Comparison of ENCODE assay signal across 16 cellular contexts in the genomic region with DNA sequence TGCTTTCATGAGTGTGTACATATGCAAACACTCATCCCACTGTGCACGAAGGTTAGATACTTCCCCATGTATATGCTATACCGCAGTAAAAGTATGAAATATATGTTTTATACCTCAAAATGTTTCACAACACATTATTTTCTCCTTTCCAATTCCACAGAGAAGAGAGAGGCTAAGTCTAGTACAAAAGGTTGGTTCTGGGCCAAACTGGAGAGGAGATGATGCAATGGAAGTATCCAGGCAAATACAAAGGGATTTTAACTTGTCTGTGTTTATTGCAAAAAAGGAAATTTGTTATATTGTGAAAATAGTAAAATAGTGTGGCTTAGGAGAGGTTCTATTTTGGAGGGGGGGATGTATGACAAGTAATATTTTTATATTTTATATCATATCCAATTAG.
A peak's percentile ranks its signal among the peaks of the same experiment; 100 is the strongest.
DNase-seq lines count a peak whose midpoint lies in the region; ATAC-seq and TF ChIP-seq lines count a peak whose summit lies in the region.
"Had no signal": no experiment of that assay in that cellular context is flagged by ENCODE, and none has a peak within 500 bp of the region (broad histone marks: within the 10 kb centered on the region; RNA-seq: fewer than 3 reads in every experiment).

No MANE protein-coding gene starts in this region.

- TF ChIP-seq CTCF in body of pancreas (IDR thresholded peaks at IDR 0.05), result no peak
- TF ChIP-seq CTCF in heart right ventricle (IDR thresholded peaks at IDR 0.05), result no peak

- WGBS in body of pancreas, 2 donors, result 78% methylated on average over 2 of the region's 2 CpGs
- 41 to 55% methylated on average over 2 of the region's 2 CpGs for WGBS in heart right ventricle, 2 donors

- no peak for TF ChIP-seq POLR2A in body of pancreas (IDR thresholded peaks at IDR 0.05)

- H3K27me3 ChIP-seq in MG63, result no peaks in the 10 kb centered on the region
- H3K27me3 ChIP-seq in body of pancreas, result no peaks in the 10 kb centered on the region
- no peaks in the 10 kb centered on the region for H3K27me3 ChIP-seq in heart right ventricle
- H3K27me3 ChIP-seq: transverse colon had no signal

- DNase-seq in MG63 (peak; percentile 42), body of pancreas (peak in 3 of 4 donors; percentile 37 to 59 (median 40)), heart right ventricle (peak in 1 of 2 donors; percentile 69), skeletal muscle cell (ENCODE audit: low read depth) (peak; percentile 73), COR-L47 (lab: John Stamatoyannopoulos, UW) (no peak), NCI-H2227 (lab: John Stamatoyannopoulos, UW; ENCODE audit: unreplicated experiment) (no peak)
- DNase-seq: activated CD4-positive, alpha-beta T cell treated with anti-CD3 and anti-CD28 coated beads for 36 hours; activated naive CD4-positive, alpha-beta T cell treated with anti-CD3 and anti-CD28 coated beads for 36 hours; DMS79 treated with DMSO at 0.1 percent for 48 hours; endodermal cell; kidney; NCI-H2227 treated with DMSO at 0.1 percent for 48 hours; transverse colon had no signal

- H3K4me1 ChIP-seq in body of pancreas, result peaks cover 26% of the 10 kb centered on the region
- peaks cover 0 to 54% (median 32%) of the 10 kb centered on the region in 9 donors for H3K4me1 ChIP-seq in heart right ventricle

- no peak overlapping the region for H3K4me3 ChIP-seq in MG63
- no peak overlapping the region for H3K4me3 ChIP-seq in body of pancreas
- no peak overlapping the region for H3K4me3 ChIP-seq in heart right ventricle
- H3K4me3 ChIP-seq in skeletal muscle cell (ENCODE audit: low read depth, low read length), result no peak overlapping the region
- H3K4me3 ChIP-seq: K562, SJSA1, transverse colon had no signal

- intact Hi-C loops in body of pancreas (cut with DNase I), result no loop called here
- intact Hi-C loops in heart right ventricle (cut with DNase I), result loop anchor here in 1 of 10 donors (10.0 kb wide), 1 partner anchor 110 kb away; the partner anchor contains the start of gene PLCB1

- H3K9me3 ChIP-seq in MG63 (no peaks in the 10 kb centered on the region), body of pancreas (no peaks in the 10 kb centered on the region), heart right ventricle (no peaks in the 10 kb centered on the region)
- H3K9me3 ChIP-seq: SJSA1, transverse colon had no signal

- H3K36me3 ChIP-seq in MG63, result no peaks in the 10 kb centered on the region
- no peaks in the 10 kb centered on the region for H3K36me3 ChIP-seq in body of pancreas (replicated peaks in 1 of 2; ENCODE audit: insufficient read depth in 1 of 2, low read depth in 2 of 2)
- no peaks in the 10 kb centered on the region for H3K36me3 ChIP-seq in heart right ventricle
- H3K36me3 ChIP-seq: SJSA1, transverse colon had no signal

- no peak overlapping the region for H3K27ac ChIP-seq in body of pancreas
- peak overlapping the region in 5 of 10 donors; percentile 15 to 60 (median 39) for H3K27ac ChIP-seq in heart right ventricle
- H3K27ac ChIP-seq: SJSA1, transverse colon had no signal

- ATAC-seq in body of pancreas (peak; percentile 47), heart right ventricle (peak in 7 of 8 donors; percentile 47 to 86 (median 79)), HG02840 (IDR thresholded peaks at IDR 0.05; ENCODE audit: low FRiP score, unreplicated experiment) (no peak)
- ATAC-seq: activated CD4-positive, alpha-beta T cell treated with anti-CD3 and anti-CD28 coated beads for 36 hours; K562 had no signal

Comparison
In these comparisons a context has a peak if more than half of its experiments do, and no peak if none do; other contexts are left out.
1. DNase-seq: peak in MG63 (single experiment), body of pancreas (3 of 4) and skeletal muscle cell (single experiment); none in COR-L47 (single experiment) and NCI-H2227 (single experiment).